12 cellular contexts compared by ENCODE assay signal in the genomic region with DNA sequence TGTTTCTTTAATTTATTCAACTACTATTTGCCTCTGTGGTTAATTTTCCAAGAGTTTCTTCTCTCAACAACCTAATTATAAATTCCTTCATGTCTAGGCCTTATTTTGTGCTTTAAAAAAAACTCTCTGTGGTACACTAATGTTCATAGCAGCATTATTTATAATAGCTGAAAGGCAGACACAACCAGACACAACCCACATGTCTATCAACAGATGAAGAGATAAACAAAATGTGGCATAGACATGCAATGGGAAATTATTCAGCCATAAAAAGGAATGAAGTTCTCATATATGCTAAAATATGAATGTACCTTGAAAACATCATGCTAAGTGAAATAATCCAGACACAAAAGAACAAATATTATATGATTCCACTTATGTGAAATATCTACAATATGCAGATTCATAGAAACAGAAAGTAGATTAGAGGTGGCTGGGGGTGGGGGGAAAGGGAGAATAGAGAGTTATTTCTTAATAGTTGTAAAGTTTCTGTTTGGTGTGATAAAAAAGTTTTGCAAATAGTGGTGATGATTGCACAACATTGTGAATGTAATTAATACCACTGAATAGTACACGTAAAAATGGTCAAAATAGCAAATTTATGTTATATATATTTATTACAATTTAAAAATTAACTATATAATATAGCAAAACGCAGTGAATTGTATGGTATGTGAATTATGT.
"Had no signal": no experiment of that assay in that cellular context is flagged by ENCODE, and none has a peak within 500 bp of the region (broad histone marks: within the 10 kb centered on the region; RNA-seq: fewer than 3 reads in every experiment).

No MANE protein-coding gene starts in this region.

- H3K27ac ChIP-seq: epithelial cell of prostate, lower lobe of right lung, parathyroid adenoma had no signal

- H3K36me3 ChIP-seq: lower lobe of right lung had no signal

- H3K79me2 ChIP-seq: parathyroid adenoma had no signal

- H3K9ac ChIP-seq: parathyroid adenoma had no signal

- H3K4me3 ChIP-seq: lower lobe of right lung had no signal

- DNase-seq: activated B cell treated with CpG ODN at 0.5 μM for 24 hours; activated CD4-positive, alpha-beta T cell treated with anti-CD3 and anti-CD28 coated beads, Interleukin-2, amount 10 ng/mL, durations not matched to agents 7 days and 5 days; activated CD8-positive, alpha-beta memory T cell treated with anti-CD3 and anti-CD28 coated beads for 24 hours; activated naive CD4-positive, alpha-beta T cell treated with anti-CD3 and anti-CD28 coated beads for 36 hours; effector memory CD8-positive, alpha-beta T cell; hypothalamus; lower lobe of right lung; midbrain; retina; small intestine had no signal

- ATAC-seq: effector memory CD8-positive, alpha-beta T cell; lower lobe of right lung had no signal

- H3K4me1 ChIP-seq: parathyroid adenoma had no signal

- H2AFZ ChIP-seq: parathyroid adenoma had no signal
